ENCODE assay signal across 16 cellular contexts in genomic region chr6:144736763-144737162, GRCh38.
"Had no signal": no experiment of that assay in that cellular context is flagged by ENCODE, and none has a peak within 500 bp of the region (broad histone marks: within the 10 kb centered on the region; RNA-seq: fewer than 3 reads in every experiment).

No MANE protein-coding gene starts in this region.

- H3K4me3 ChIP-seq: breast epithelium, ovary, smooth muscle cell, tibial artery, uterus had no signal

- H3K4me2 ChIP-seq: smooth muscle cell had no signal

- H3K27ac Mint-ChIP-seq: activated CD4-positive, alpha-beta memory T cell treated with anti-CD3 and anti-CD28 coated beads for 36 hours; activated naive CD8-positive, alpha-beta T cell treated with anti-CD3 and anti-CD28 coated beads, Interleukin-2, amount 10 ng/mL, durations not matched to agents 7 days and 5 days; stimulated activated effector memory CD8-positive, alpha-beta T cell treated with anti-CD3 and anti-CD28 coated beads, Interleukin-12 subunit alpha, Interleukin-12 subunit beta, amount 100 ng/mL, for 72 hours; T-helper 2 cell treated with Interferon-gamma antibody and Interleukin-4, amounts not matched to agents 5 μg/mL and 100 μg/mL, for 36 hours had no signal

- H3K4me1 ChIP-seq: breast epithelium, foreskin keratinocyte, uterus had no signal

- H3K27me3 Mint-ChIP-seq: activated CD4-positive, alpha-beta memory T cell treated with anti-CD3 and anti-CD28 coated beads for 36 hours; activated naive CD8-positive, alpha-beta T cell treated with anti-CD3 and anti-CD28 coated beads, Interleukin-2, amount 10 ng/mL, durations not matched to agents 7 days and 5 days had no signal

- FAIRE-seq: colon, islet of Langerhans had no signal

- H3K36me3 ChIP-seq: breast epithelium, ovary, uterus had no signal

- H3K4me1 Mint-ChIP-seq: activated naive CD8-positive, alpha-beta T cell treated with anti-CD3 and anti-CD28 coated beads, Interleukin-2, amount 10 ng/mL, durations not matched to agents 7 days and 5 days; stimulated activated effector memory CD8-positive, alpha-beta T cell treated with anti-CD3 and anti-CD28 coated beads, Interleukin-12 subunit alpha, Interleukin-12 subunit beta, amount 100 ng/mL, for 72 hours had no signal

- H3K27ac ChIP-seq: breast epithelium, foreskin keratinocyte, ovary, tibial artery, uterus had no signal

- DNase-seq: activated CD4-positive, alpha-beta memory T cell treated with anti-CD3 and anti-CD28 coated beads for 36 hours; activated CD4-positive, CD25-positive, alpha-beta regulatory T cell treated with anti-CD3 and anti-CD28 coated beads, Interleukin-2, amount 50 U/mL, for 72 hours; activated effector memory CD4-positive, alpha-beta T cell treated with anti-CD3 and anti-CD28 coated beads, Interleukin-2, amount 50 U/mL, for 16 hours; activated naive CD8-positive, alpha-beta T cell treated with anti-CD3 and anti-CD28 coated beads, Interleukin-2, amount 10 ng/mL, durations not matched to agents 7 days and 5 days; activated T-cell treated with anti-CD3 and anti-CD28 coated beads, Interleukin-2, amount 50 U/mL, for 4 hours; aorta; foreskin keratinocyte; ovary; tibial artery; uterus had no signal

- H3K27me3 ChIP-seq: breast epithelium, foreskin keratinocyte, ovary, tibial artery, uterus had no signal

- H3K9me3 ChIP-seq: breast epithelium, ovary, tibial artery, uterus had no signal

- H3K4me3 Mint-ChIP-seq: activated CD4-positive, alpha-beta memory T cell treated with anti-CD3 and anti-CD28 coated beads for 36 hours; activated naive CD8-positive, alpha-beta T cell treated with anti-CD3 and anti-CD28 coated beads, Interleukin-2, amount 10 ng/mL, durations not matched to agents 7 days and 5 days; activated T-cell treated with anti-CD3 and anti-CD28 coated beads, Interleukin-2, amount 50 U/mL, for 4 hours; stimulated activated effector memory CD8-positive, alpha-beta T cell treated with anti-CD3 and anti-CD28 coated beads, Interleukin-12 subunit alpha, Interleukin-12 subunit beta, amount 100 ng/mL, for 72 hours; T-helper 2 cell treated with Interferon-gamma antibody and Interleukin-4, amounts not matched to agents 5 μg/mL and 100 μg/mL, for 36 hours had no signal

- H3K9me3 Mint-ChIP-seq: activated CD4-positive, alpha-beta memory T cell treated with anti-CD3 and anti-CD28 coated beads for 36 hours; activated naive CD8-positive, alpha-beta T cell treated with anti-CD3 and anti-CD28 coated beads, Interleukin-2, amount 10 ng/mL, durations not matched to agents 7 days and 5 days; activated T-cell treated with anti-CD3 and anti-CD28 coated beads, Interleukin-2, amount 50 U/mL, for 4 hours; stimulated activated effector memory CD8-positive, alpha-beta T cell treated with anti-CD3 and anti-CD28 coated beads, Interleukin-12 subunit alpha, Interleukin-12 subunit beta, amount 100 ng/mL, for 72 hours; T-helper 2 cell treated with Interferon-gamma antibody and Interleukin-4, amounts not matched to agents 5 μg/mL and 100 μg/mL, for 36 hours had no signal
